ENCODE assay signal across 10 cellular contexts in genomic region chr4:113292371-113293042, GRCh38.
DNase-seq lines count a peak whose midpoint lies in the region; ATAC-seq, FAIRE-seq and TF ChIP-seq lines count a peak whose summit lies in the region.
"Had no signal": no experiment of that assay in that cellular context is flagged by ENCODE, and none has a peak within 500 bp of the region (broad histone marks: within the 10 kb centered on the region; RNA-seq: fewer than 3 reads in every experiment).

No MANE protein-coding gene starts in this region.

- peak overlapping the region; percentile 56 for H2BK120ac ChIP-seq in H1 (replicated peaks; ENCODE audit: low read depth, low read length)

- WGBS in H1 (ENCODE audit: extremely low coverage in 1 of 2, insufficient coverage in 1 of 2, insufficient read length in 1 of 2, insufficient replicate concordance in 2 of 2, low coverage in 1 of 2, low lambda C conversion rate in 2 of 2, missing lambda C conversion rate in 1 of 2), 2 experiments = 8% methylated on average over 21 of the region's 21 CpGs; no CpG with 5 or more reads in 1 of the 2 experiments

- TF ChIP-seq CTCF in H1 (IDR thresholded peaks at IDR 0.05; ENCODE audit: control extremely low read depth in 1 of 3, insufficient read depth in 1 of 3, low read depth in 1 of 3, low read length in 3 of 3) (no peak), lower lobe of right lung (IDR thresholded peaks at IDR 0.05) (no peak)

- H2AFZ ChIP-seq in H1 (ENCODE audit: low read length) = no peak overlapping the region

- H3K23ac ChIP-seq in H1 (ENCODE audit: insufficient read length) = no peak overlapping the region

- H3K4me2 ChIP-seq in H1 (ENCODE audit: insufficient read depth in 1 of 2, low read depth in 2 of 2, low read length in 2 of 2) = peak overlapping the region; percentile 62 to 94

- H3K79me1 ChIP-seq in H1 (ENCODE audit: low read depth, low read length) = no peaks in the 10 kb centered on the region

- H3K27me3 Mint-ChIP-seq in T-helper 17 cell = peaks cover 18% of the 10 kb centered on the region

- no peaks in the 10 kb centered on the region for H3K4me1 Mint-ChIP-seq in T-helper 17 cell

- CTCF ChIA-PET in H1 (lab: Charles Lee; ENCODE audit: partially characterized antibody) = interaction anchor here (0.6 to 9.1 kb wide), 16 partner anchors 10 to 354 kb away, joined by 3 to 78 read pairs (median 4); no protein-coding TSS in a partner anchor

- H3K23me2 ChIP-seq in H1 (ENCODE audit: low read depth, low read length) = peaks cover 4% of the 10 kb centered on the region; the same call in 1 of the 2 replicates

- peak; percentile 30 to 57; a peak in 2 of 3 replicates for TF ChIP-seq POLR2A in H1 (IDR thresholded peaks at IDR 0.05; ENCODE audit: control extremely low read depth in 1 of 2, low read depth in 2 of 2, low read length in 2 of 2)

- H3K56ac ChIP-seq in H1 (replicated peaks; ENCODE audit: insufficient read length, low read depth, low read length) = peak overlapping the region; percentile 32

- H2BK5ac ChIP-seq in H1 (ENCODE audit: low read depth, low read length) = peak overlapping the region; percentile 57

- H3K9me3 ChIP-seq in H1 (ENCODE audit: insufficient read depth in 2 of 2, low read depth in 1 of 2, low read length in 1 of 2) (no peaks in the 10 kb centered on the region), lower lobe of right lung (no peaks in the 10 kb centered on the region), T-helper 17 cell (ENCODE audit: control insufficient read depth, low read length, poor library complexity, severe bottlenecking) (no peaks in the 10 kb centered on the region)

- H3K4me3 Mint-ChIP-seq in T-helper 17 cell = no peak overlapping the region

- H2AK5ac ChIP-seq in H1 (ENCODE audit: low read depth, low read length) = no peak overlapping the region

- H4K20me1 ChIP-seq in H1 (replicated peaks in 1 of 2; ENCODE audit: control insufficient read depth in 1 of 2, insufficient read depth in 2 of 2, low read length in 2 of 2) = no peaks in the 10 kb centered on the region

- H3K4me3 ChIP-seq in H1 (ENCODE audit: extremely low read depth in 1 of 4, insufficient read depth in 2 of 4, low read depth in 3 of 4, low read length in 4 of 4) = peak overlapping the region; percentile 12 to 40 (median 28); a peak in 5 of 8 replicates
- peak overlapping the region; percentile 32 for H3K4me3 ChIP-seq in lower lobe of right lung
- H3K4me3 ChIP-seq: SK-N-MC had no signal

- peak overlapping the region; percentile 85 for H2BK12ac ChIP-seq in H1 (ENCODE audit: low read depth, low read length)

- peak overlapping the region; percentile 89 for H4K91ac ChIP-seq in H1 (replicated peaks; ENCODE audit: insufficient read length, low read length)

- peak overlapping the region; percentile 85 for H2BK15ac ChIP-seq in H1 (ENCODE audit: low read length)

- H2BK20ac ChIP-seq in H1 (ENCODE audit: low read length) = peak overlapping the region; percentile 94

- peaks cover 2% of the 10 kb centered on the region for H3K36me3 Mint-ChIP-seq in T-helper 17 cell (ENCODE audit: low read depth)

- peak; percentile 60 for DNase-seq in NCI-H187 treated with DMSO at 0.1 percent for 48 hours (lab: John Stamatoyannopoulos, UW)
- DNase-seq in H1 (ENCODE audit: low read depth in 1 of 2, low spot score in 2 of 2) = peak; percentile 80 to 84
- DNase-seq in lower lobe of right lung = no peak
- peak; percentile 76 for DNase-seq in superior temporal gyrus (ENCODE audit: extremely low spot score)
- no peak for DNase-seq in T-helper 17 cell
- no peak for DNase-seq in DMS 273 (lab: John Stamatoyannopoulos, UW; ENCODE audit: unreplicated experiment)
- no peak for DNase-seq in OCI-M2 (lab: John Stamatoyannopoulos, UW; ENCODE audit: unreplicated experiment)

- H3K27me3 ChIP-seq in H1 (replicated peaks in 1 of 4; ENCODE audit: control insufficient read depth in 3 of 4, extremely low read depth in 1 of 4, insufficient read depth in 3 of 4, low read length in 3 of 4) (no peaks in the 10 kb centered on the region), lower lobe of right lung (ENCODE audit: low read depth) (no peaks in the 10 kb centered on the region)

- POLR2A ChIA-PET in H1 (lab: Charles Lee; ENCODE audit: partially characterized antibody) = interaction anchor here (1.1 to 2.7 kb wide), 2 partner anchors 9 to 10 kb away, joined by 4 to 10 read pairs; no protein-coding TSS in a partner anchor

- TF ChIP-seq RAD21 in H1 (IDR thresholded peaks at IDR 0.05 in 1 of 2, conservative IDR thresholded peaks at IDR 0.05 in 1 of 2; ENCODE audit: low read depth in 2 of 2, low read length in 2 of 2) = no peak

- peak overlapping the region; percentile 75; the same call in 1 of the 2 replicates for H4K8ac ChIP-seq in H1 (ENCODE audit: extremely low read depth, insufficient read depth, low read length)

- peak in 1 of 2 experiments; percentile 2; a peak in 1 of 3 replicates for TF ChIP-seq EP300 in H1 (IDR thresholded peaks at IDR 0.05; ENCODE audit: borderline replicate concordance in 1 of 2, low read depth in 2 of 2, low read length in 2 of 2)

- peak overlapping the region; percentile 34 for H4K5ac ChIP-seq in H1 (ENCODE audit: insufficient read length, low read depth, low read length)

- H3K36me3 ChIP-seq in H1 (ENCODE audit: control insufficient read depth in 2 of 4, insufficient read depth in 4 of 4, low read length in 3 of 4) (peaks cover 0 to 41% (median 7%) of the 10 kb centered on the region in 4 experiments; a peak in 4 of 8 replicates), lower lobe of right lung (no peaks in the 10 kb centered on the region)

- intact Hi-C loops in lower lobe of right lung (cut with DNase I) = no loop called here

- H3K18ac ChIP-seq in H1 (ENCODE audit: extremely low read depth, low read length) = peak overlapping the region; percentile 80

- peak; percentile 64 to 67 for ATAC-seq in lower lobe of right lung
- ATAC-seq in GM19324 (IDR thresholded peaks at IDR 0.05; ENCODE audit: low FRiP score, unreplicated experiment) = no peak
- ATAC-seq in T-helper 17 cell = no peak
- ATAC-seq: left colon had no signal

- H3K79me2 ChIP-seq in H1 (ENCODE audit: control insufficient read depth in 1 of 2, insufficient read depth in 2 of 2, low read length in 2 of 2) = no peaks in the 10 kb centered on the region

- peak overlapping the region in 3 of 4 experiments; percentile 7 to 48 (median 35); a peak in 4 of 7 replicates for H3K9ac ChIP-seq in H1 (replicated peaks in 1 of 4; ENCODE audit: extremely low read depth in 1 of 4, low read depth in 3 of 4, low read length in 3 of 4)

- H3K14ac ChIP-seq in H1 (ENCODE audit: insufficient read length) = no peak overlapping the region

- H3K4ac ChIP-seq in H1 (replicated peaks; ENCODE audit: insufficient read length, low read depth, low read length) = peak overlapping the region; percentile 10

- peak overlapping the region; percentile 84 for H3K27ac ChIP-seq in H1 (ENCODE audit: low read depth, low read length)
- H3K27ac ChIP-seq in lower lobe of right lung = peak overlapping the region; percentile 72
- H3K27ac ChIP-seq: SK-N-MC had no signal

- FAIRE-seq in H1 (lab: Jason Lieb, UNC) = peak; percentile 97

- no peak overlapping the region for H3K27ac Mint-ChIP-seq in T-helper 17 cell

- peaks cover 11 to 33% (median 20%) of the 10 kb centered on the region in 4 experiments for H3K4me1 ChIP-seq in H1 (replicated peaks in 1 of 4; ENCODE audit: control insufficient read depth in 3 of 4, insufficient read depth in 4 of 4, low read length in 3 of 4)
- no peaks in the 10 kb centered on the region for H3K4me1 ChIP-seq in lower lobe of right lung

TF ChIP-seq in H1, 55 proteins besides CTCF, POLR2A, EP300 and RAD21 (continues in another document):
- TF ChIP-seq RXRA (IDR thresholded peaks at IDR 0.05; ENCODE audit: insufficient read depth, low read depth, low read length) (no peak), KDM5A (IDR thresholded peaks at IDR 0.05; ENCODE audit: low read length) (no peak), POLR2AphosphoS5 (IDR thresholded peaks at IDR 0.05; ENCODE audit: low read depth, low read length) (peak; percentile 76), EGR1 (IDR thresholded peaks at IDR 0.05; ENCODE audit: borderline replicate concordance, low read depth, low read length) (no peak), CHD1 (IDR thresholded peaks at IDR 0.05; ENCODE audit: low read depth, low read length) (no peak), GTF2F1 (IDR thresholded peaks at IDR 0.05; ENCODE audit: borderline replicate concordance, low read depth, low read length) (no peak), RNF2 (IDR thresholded peaks at IDR 0.05; ENCODE audit: borderline replicate concordance, low read depth, low read length, missing control alignments, poor library complexity, severe bottlenecking) (no peak), NANOG (IDR thresholded peaks at IDR 0.05; ENCODE audit: insufficient read depth, low read depth, low read length, poor library complexity, severe bottlenecking) (peak; percentile 90), ATF3 (IDR thresholded peaks at IDR 0.05; ENCODE audit: insufficient read depth, low read depth, low read length) (no peak), CEBPB (IDR thresholded peaks at IDR 0.05; ENCODE audit: low read depth, low read length) (no peak), ASH2L (IDR thresholded peaks at IDR 0.05; ENCODE audit: low read length) (peak; percentile 94), CBX8 (IDR thresholded peaks at IDR 0.05; ENCODE audit: borderline replicate concordance, low read depth, low read length) (no peak), SP2 (IDR thresholded peaks at IDR 0.05; ENCODE audit: low read length) (no peak), MAFK (IDR thresholded peaks at IDR 0.05; ENCODE audit: low read depth, low read length) (no peak), BRCA1 (IDR thresholded peaks at IDR 0.05; ENCODE audit: low read depth, low read length) (no peak), ZNF274 (IDR thresholded peaks at IDR 0.05; ENCODE audit: borderline replicate concordance, extremely low read depth, low read length) (no peak), FOSL1 (IDR thresholded peaks at IDR 0.05; ENCODE audit: insufficient read depth, low read depth, low read length) (no peak), SIRT6 (IDR thresholded peaks at IDR 0.05; ENCODE audit: low read length) (no peak), TAF1 (IDR thresholded peaks at IDR 0.05; ENCODE audit: low read depth, low read length) (peak; percentile 61; the same call in 1 of the 2 replicates), HDAC6 (IDR thresholded peaks at IDR 0.05; ENCODE audit: low read depth, low read length) (no peak), TEAD4 (IDR thresholded peaks at IDR 0.05; ENCODE audit: low read depth, low read length) (peak; percentile 61; the same call in 1 of the 2 replicates), SAP30 (IDR thresholded peaks at IDR 0.05; ENCODE audit: insufficient read depth, insufficient replicate concordance, low read length) (peak; percentile 53), PHF8 (conservative IDR thresholded peaks at IDR 0.05; ENCODE audit: low read depth, low read length) (no peak)

Comparison
In these comparisons a context has a peak if more than half of its experiments do, and no peak if none do; other contexts are left out.
1. DNase-seq: peak in NCI-H187 treated with DMSO at 0.1 percent for 48 hours (single experiment), H1 (2 of 2) and superior temporal gyrus (single experiment); none in lower lobe of right lung (single experiment), T-helper 17 cell (0 of 3), DMS 273 (single experiment) and OCI-M2 (single experiment).
2. ATAC-seq: peak in lower lobe of right lung (2 of 2); none in GM19324 (single experiment) and T-helper 17 cell (single experiment).